Comparison of ENCODE assay signal across 24 cellular contexts in the genomic region with DNA sequence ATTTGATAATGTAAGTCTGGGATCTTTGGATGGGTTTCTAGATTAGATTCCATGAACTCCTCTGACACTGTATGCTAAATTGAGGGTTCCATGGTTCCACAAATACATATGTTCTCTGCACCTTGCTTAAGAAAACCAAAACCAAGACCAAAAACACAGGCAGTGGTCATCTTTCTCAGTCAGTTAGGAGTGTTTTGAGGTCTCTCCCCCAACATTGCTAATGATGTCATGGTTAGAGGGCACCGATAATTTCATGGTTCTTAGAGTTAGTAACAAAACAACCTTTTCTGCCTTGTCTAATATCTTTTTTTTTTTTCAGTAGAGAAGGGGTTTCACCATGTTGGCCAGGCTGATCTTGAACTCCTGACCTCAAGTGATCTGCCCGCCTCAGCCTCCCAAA. TPM values are rescaled to one million over a fixed set of nuclear protein-coding genes. Genes with fewer than 3 reads are reported as not detected.
DNase-seq lines count a peak whose midpoint lies in the region; ATAC-seq and TF ChIP-seq lines count a peak whose summit lies in the region.
"Had no signal": no experiment of that assay in that cellular context is flagged by ENCODE, and none has a peak within 500 bp of the region (broad histone marks: within the 10 kb centered on the region; RNA-seq: fewer than 3 reads in every experiment).

No MANE protein-coding gene starts in this region.

- H3K27ac ChIP-seq in parathyroid adenoma (peak overlapping the region; percentile 71), dorsolateral prefrontal cortex (peak overlapping the region in 7 of 59 donors; percentile 0 to 79 (median 15)), WERI-Rb-1 (no peak overlapping the region)
- H3K27ac ChIP-seq: pancreas, sigmoid colon, suprapubic skin, vagina had no signal

- H2AFZ ChIP-seq in parathyroid adenoma: no peak overlapping the region

- intact Hi-C loops in dorsolateral prefrontal cortex (cut with DNase I): no loop called here

- DNase-seq in GM13976 (ENCODE audit: low spot score): peak; percentile 43
- DNase-seq in dorsolateral prefrontal cortex: no peak
- DNase-seq in WERI-Rb-1: no peak
- no peak for DNase-seq in LoVo (ENCODE audit: low spot score)
- DNase-seq: activated CD4-positive, alpha-beta T cell treated with anti-CD3 and anti-CD28 coated beads for 36 hours; activated CD8-positive, alpha-beta memory T cell treated with anti-CD3 and anti-CD28 coated beads for 24 hours; activated naive CD4-positive, alpha-beta T cell treated with anti-CD3 and anti-CD28 coated beads, Interleukin-2, amount 50 U/mL, for 16 hours; activated T-cell treated with anti-CD3 and anti-CD28 coated beads, Interleukin-2, amount 50 U/mL, for 72 hours; heart right ventricle; left colon; naive thymus-derived CD8-positive, alpha-beta T cell; NCI-H1092; NCI-H187 treated with DMSO at 0.1 percent for 48 hours; NCI-H345; NCI-H82; pancreas; Right ventricle myocardium superior; sigmoid colon had no signal

- ATAC-seq in GM18909 (IDR thresholded peaks at IDR 0.05; ENCODE audit: poor library complexity, unreplicated experiment) (peak; percentile 59), HG03159 (IDR thresholded peaks at IDR 0.05; ENCODE audit: unreplicated experiment) (peak; percentile 55)
- ATAC-seq: activated CD4-positive, alpha-beta T cell treated with anti-CD3 and anti-CD28 coated beads for 36 hours; activated T-cell treated with anti-CD3 and anti-CD28 coated beads, Interleukin-2, amount 50 U/mL, for 72 hours; HCT116; left colon; naive thymus-derived CD8-positive, alpha-beta T cell; pancreas had no signal

- no peak overlapping the region for H3K4me3 ChIP-seq in parathyroid adenoma (ENCODE audit: low read depth, low read length)
- H3K4me3 ChIP-seq in dorsolateral prefrontal cortex: no peak overlapping the region
- no peak overlapping the region for H3K4me3 ChIP-seq in WERI-Rb-1 (ENCODE audit: low read depth, low read length)
- H3K4me3 ChIP-seq: pancreas, sigmoid colon, suprapubic skin, vagina had no signal

- H3K4me1 ChIP-seq in parathyroid adenoma: peaks cover 62% of the 10 kb centered on the region

- no peak overlapping the region for H3K9ac ChIP-seq in parathyroid adenoma

- H3K27me3 ChIP-seq in parathyroid adenoma (ENCODE audit: control insufficient read depth, insufficient read depth, low read length) (no peaks in the 10 kb centered on the region), dorsolateral prefrontal cortex (no peaks in the 10 kb centered on the region), WERI-Rb-1 (ENCODE audit: insufficient read depth, low read depth, severe bottlenecking) (no peaks in the 10 kb centered on the region)
- H3K27me3 ChIP-seq: heart right ventricle, pancreas, sigmoid colon, suprapubic skin, vagina had no signal

- in situ Hi-C loops in GM13976 (cut with MboI; ENCODE audit: low sequenced_read_pairs, unreplicated experiment): no loop called here

- H3K4me2 ChIP-seq in parathyroid adenoma (ENCODE audit: low read length): no peak overlapping the region

- TF ChIP-seq CTCF in GM13976 (IDR thresholded peaks at IDR 0.05; ENCODE audit: borderline replicate concordance, control extremely low read depth, extremely low read depth, insufficient read depth, missing control alignments) (no peak), parathyroid adenoma (IDR thresholded peaks at IDR 0.05) (no peak), dorsolateral prefrontal cortex (IDR thresholded peaks at IDR 0.05 in 54 of 56, conservative IDR thresholded peaks at IDR 0.05 in 2 of 56; ENCODE audit: low read depth in 1 of 56, partially characterized antibody in 56 of 56) (no peak), WERI-Rb-1 (IDR thresholded peaks at IDR 0.05; ENCODE audit: low read depth, low read length) (no peak)

- H3K9me3 ChIP-seq in parathyroid adenoma (ENCODE audit: control insufficient read depth, low read length): no peaks in the 10 kb centered on the region
- H3K9me3 ChIP-seq in WERI-Rb-1 (ENCODE audit: severe bottlenecking): no peaks in the 10 kb centered on the region
- H3K9me3 ChIP-seq: heart right ventricle, pancreas, sigmoid colon, suprapubic skin, vagina had no signal

- H3K79me2 ChIP-seq in parathyroid adenoma: peaks cover 41% of the 10 kb centered on the region

- H3K36me3 ChIP-seq in parathyroid adenoma (ENCODE audit: control insufficient read depth, insufficient read depth, low read length) (no peaks in the 10 kb centered on the region), WERI-Rb-1 (no peaks in the 10 kb centered on the region; the same call in 1 of the 2 replicates)
- H3K36me3 ChIP-seq: heart right ventricle, pancreas, sigmoid colon, suprapubic skin, vagina had no signal

RNA-seq across cellular contexts. Expression of gene ARID1B, which starts 44.5 kb away (rescaled TPM):
- 100 to 1,000 TPM in 119 of 120 experiments, 10 to 100 TPM in 1; 96.8 to 200 (median 147) TPM for total RNA-seq in dorsolateral prefrontal cortex
